23 cellular contexts compared by ENCODE assay signal in genomic region chr15:77982127-77982490, GRCh38.
"Had no signal": no experiment of that assay in that cellular context is flagged by ENCODE, and none has a peak within 500 bp of the region (broad histone marks: within the 10 kb centered on the region; RNA-seq: fewer than 3 reads in every experiment).

No MANE protein-coding gene starts in this region.

- H3K36me3 Mint-ChIP-seq: immature natural killer cell; naive thymus-derived CD4-positive, alpha-beta T cell; neural progenitor cell; stimulated activated naive B cell treated with anti-CD40 and anti-IgM and Interleukin-4, amounts not matched to agents 10 μg/mL and 1 μg/mL and 100 μg/mL, for 72 hours had no signal

- ATAC-seq: left lobe of liver; naive thymus-derived CD4-positive, alpha-beta T cell; stimulated activated naive B cell treated with anti-CD40 and anti-IgM and Interleukin-4, amounts not matched to agents 10 μg/mL and 1 μg/mL and 100 μg/mL, for 72 hours had no signal

- H3K4me3 Mint-ChIP-seq: central memory CD8-positive, alpha-beta T cell; immature natural killer cell; naive thymus-derived CD4-positive, alpha-beta T cell; nephron; neural progenitor cell; stimulated activated naive B cell treated with anti-CD40 and anti-IgM and Interleukin-4, amounts not matched to agents 10 μg/mL and 1 μg/mL and 100 μg/mL, for 72 hours; stimulated activated naive CD8-positive, alpha-beta T cell treated with anti-CD3 and anti-CD28 coated beads, Interleukin-15, Interleukin-2, amounts not matched to agents 100 ng/mL and 50 ng/mL, for 24 hours had no signal

- H3K27ac ChIP-seq: coronary artery, neural progenitor cell, parathyroid adenoma, prostate gland, right atrium auricular region, skin epidermis, spleen, thyroid gland, uterus had no signal

- DNase-seq: dermis blood vessel endothelial cell; effector memory CD4-positive, alpha-beta T cell; hypothalamus; immature natural killer cell; mesenchymal stem cell; midbrain; spleen; stimulated activated CD4-positive, alpha-beta T cell treated with anti-CD3 and anti-CD28 coated beads, Interleukin-4, amount 100 ng/mL, for 4 hours; stimulated activated naive B cell treated with anti-CD40 and anti-IgM and Interleukin-4, amounts not matched to agents 10 μg/mL and 1 μg/mL and 100 μg/mL, for 72 hours; thyroid gland; trophoblast cell; uterus had no signal

- H3K27me3 ChIP-seq: neural progenitor cell, right atrium auricular region, spleen, thyroid gland, uterus had no signal

- H3K9me3 Mint-ChIP-seq: central memory CD8-positive, alpha-beta T cell; immature natural killer cell; nephron; neural progenitor cell; stimulated activated naive B cell treated with anti-CD40 and anti-IgM and Interleukin-4, amounts not matched to agents 10 μg/mL and 1 μg/mL and 100 μg/mL, for 72 hours; stimulated activated naive CD8-positive, alpha-beta T cell treated with anti-CD3 and anti-CD28 coated beads, Interleukin-15, Interleukin-2, amounts not matched to agents 100 ng/mL and 50 ng/mL, for 24 hours had no signal

- H3K27ac Mint-ChIP-seq: immature natural killer cell; naive thymus-derived CD4-positive, alpha-beta T cell; nephron; neural progenitor cell; stimulated activated naive CD8-positive, alpha-beta T cell treated with anti-CD3 and anti-CD28 coated beads, Interleukin-15, Interleukin-2, amounts not matched to agents 100 ng/mL and 50 ng/mL, for 24 hours had no signal

- H3K9ac ChIP-seq: neural progenitor cell, parathyroid adenoma had no signal

- H3K36me3 ChIP-seq: neural progenitor cell, prostate gland, right atrium auricular region, spleen, thyroid gland, uterus had no signal

- H3K27me3 Mint-ChIP-seq: stimulated activated naive CD8-positive, alpha-beta T cell treated with anti-CD3 and anti-CD28 coated beads, Interleukin-15, Interleukin-2, amounts not matched to agents 100 ng/mL and 50 ng/mL, for 24 hours had no signal

- H3K4me3 ChIP-seq: coronary artery, neural progenitor cell, prostate gland, right atrium auricular region, skin epidermis, spleen, thyroid gland, uterus had no signal

- H3K9me3 ChIP-seq: prostate gland, right atrium auricular region, spleen, thyroid gland, uterus had no signal

- H3K4me1 ChIP-seq: parathyroid adenoma, prostate gland, thyroid gland, uterus had no signal

- H3K4me1 Mint-ChIP-seq: immature natural killer cell had no signal
